In the genomic region with DNA sequence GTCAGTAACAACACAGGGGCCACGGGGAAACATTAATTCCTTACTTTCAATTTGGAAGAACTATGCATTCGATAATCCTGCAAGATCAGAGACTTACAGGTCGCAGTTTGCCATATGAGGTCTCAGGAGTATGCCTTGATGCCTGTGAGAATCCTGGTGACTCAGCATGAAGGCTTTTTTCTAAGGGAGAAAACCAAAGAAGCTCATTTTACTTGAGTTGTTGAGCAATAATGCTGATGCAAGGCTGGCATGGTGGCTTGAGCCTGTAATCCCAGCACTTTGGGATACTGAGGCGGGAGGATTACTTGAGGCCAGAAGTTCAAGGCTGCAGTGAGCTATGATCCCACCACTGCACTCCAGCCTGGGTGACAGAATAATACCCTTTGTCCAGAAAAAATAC, we compare ENCODE assay signal across 13 cellular contexts. TPM values are rescaled to one million over a fixed set of nuclear protein-coding genes. Genes with fewer than 3 reads are reported as not detected.
DNase-seq lines count a peak whose midpoint lies in the region; ATAC-seq, FAIRE-seq and TF ChIP-seq lines count a peak whose summit lies in the region.
"Had no signal": no experiment of that assay in that cellular context is flagged by ENCODE, and none has a peak within 500 bp of the region (broad histone marks: within the 10 kb centered on the region; RNA-seq: fewer than 3 reads in every experiment).

No MANE protein-coding gene starts in this region.

- POLR2A ChIA-PET in HepG2 (lab: Yijun Ruan, JAX), result interaction anchor here (0.6 kb wide), 1 partner anchor 832 kb away, joined by 4 read pairs; no protein-coding TSS in a partner anchor

- no peak for FAIRE-seq in HepG2 (lab: Jason Lieb, UNC)
- FAIRE-seq: A204.1 had no signal

- H3K36me3 ChIP-seq in HepG2 (replicated peaks in 1 of 2; ENCODE audit: control insufficient read depth in 1 of 2, insufficient read depth in 2 of 2, low read length in 2 of 2) (peaks cover 44 to 88% of the 10 kb centered on the region in 2 experiments), right lobe of liver (peaks cover 0 to 58% (median 13%) of the 10 kb centered on the region in 4 donors), upper lobe of right lung (peaks cover 75% of the 10 kb centered on the region)
- H3K36me3 ChIP-seq: neural progenitor cell had no signal

- H3K79me2 ChIP-seq in HepG2 (ENCODE audit: insufficient read depth, low read length), result no peaks in the 10 kb centered on the region

- no peak for TF ChIP-seq RAD21 in HepG2 (CRISPR knock-in tag; IDR thresholded peaks at IDR 0.05)

- no TSS peak for BruUV-seq in HepG2 (replicated peaks; lab: Mats Ljungman, UMichigan)

- no peak for TF ChIP-seq CTCF in HepG2 (CRISPR knock-in tag; IDR thresholded peaks at IDR 0.05)
- TF ChIP-seq CTCF in right lobe of liver (IDR thresholded peaks at IDR 0.05), result no peak
- no peak for TF ChIP-seq CTCF in fibroblast of pulmonary artery (IDR thresholded peaks at IDR 0.05; ENCODE audit: low read length, missing control alignments)
- TF ChIP-seq CTCF in upper lobe of right lung (IDR thresholded peaks at IDR 0.05), result no peak

- no peaks in the 10 kb centered on the region for H4K20me1 ChIP-seq in HepG2 (ENCODE audit: insufficient read depth, low read length)

- H3K4me3 ChIP-seq in HepG2 (replicated peaks in 1 of 3; ENCODE audit: insufficient read depth in 1 of 3, low read depth in 2 of 3, low read length in 3 of 3), result no peak overlapping the region
- H3K4me3 ChIP-seq in right lobe of liver, result no peak overlapping the region
- H3K4me3 ChIP-seq in fibroblast of pulmonary artery (replicated peaks; ENCODE audit: low read depth, low read length), result no peak overlapping the region
- no peak overlapping the region for H3K4me3 ChIP-seq in upper lobe of right lung
- H3K4me3 ChIP-seq: neural progenitor cell had no signal

- H3K9me3 ChIP-seq in HepG2 (ENCODE audit: low read length) (no peaks in the 10 kb centered on the region), right lobe of liver (no peaks in the 10 kb centered on the region), upper lobe of right lung (no peaks in the 10 kb centered on the region)

- TF ChIP-seq POLR2A in HepG2 (IDR thresholded peaks at IDR 0.05; ENCODE audit: insufficient read depth in 1 of 2, low read depth in 2 of 2, low read length in 2 of 2), result no peak
- no peak for TF ChIP-seq POLR2A in right lobe of liver (IDR thresholded peaks at IDR 0.05)

- intact Hi-C loops in HepG2 (cut with micrococcal nuclease; ENCODE audit: unreplicated experiment), result no loop called here
- intact Hi-C loops in right lobe of liver (cut with DNase I), result no loop called here
- intact Hi-C loops in upper lobe of right lung (cut with DNase I), result no loop called here

- no peak for ATAC-seq in HepG2
- ATAC-seq in right lobe of liver, result no peak
- ATAC-seq in SK-N-SH treated with all-trans-retinoic acid at 6 μM for 48 hours, result 0 out of 3 replicates have a peak, but pooled peaks have one; percentile 29
- ATAC-seq in upper lobe of right lung, result no peak
- ATAC-seq in GM19463 (IDR thresholded peaks at IDR 0.05; ENCODE audit: unreplicated experiment), result no peak
- ATAC-seq: T-helper 17 cell had no signal

- H3K4me1 ChIP-seq in HepG2 (ENCODE audit: insufficient read depth, low read length) (no peaks in the 10 kb centered on the region), right lobe of liver (no peaks in the 10 kb centered on the region), upper lobe of right lung (peaks cover 5% of the 10 kb centered on the region)

- in situ Hi-C loops in HepG2 (cut with HindIII; ENCODE audit: extremely low pct_ligation_motif_present, low pct_unique_long_range_greater_than_20kb), result no loop called here

- H3K27ac ChIP-seq in HepG2 (ENCODE audit: extremely low read length, insufficient read depth, low read length), result no peak overlapping the region
- H3K27ac ChIP-seq in right lobe of liver, result no peak overlapping the region
- no peak overlapping the region for H3K27ac ChIP-seq in upper lobe of right lung

- no peak overlapping the region for H3K9ac ChIP-seq in HepG2 (ENCODE audit: insufficient read depth, low read depth, low read length)
- H3K9ac ChIP-seq: neural progenitor cell had no signal

- H2AFZ ChIP-seq in HepG2 (ENCODE audit: low read length), result no peak overlapping the region
- H2AFZ ChIP-seq: neural progenitor cell had no signal

- CTCF ChIA-PET in HepG2 (lab: Yijun Ruan, JAX; ENCODE audit: low intra/inter-chr PET ratio, low total read pairs), result no interaction called here

- H3K27me3 ChIP-seq in HepG2 (ENCODE audit: control insufficient read depth in 1 of 2, insufficient read depth in 2 of 2, low read length in 2 of 2), result no peaks in the 10 kb centered on the region
- H3K27me3 ChIP-seq in right lobe of liver, result no peaks in the 10 kb centered on the region
- no peaks in the 10 kb centered on the region for H3K27me3 ChIP-seq in upper lobe of right lung
- H3K27me3 ChIP-seq: neural progenitor cell had no signal

- no peak overlapping the region for H3K4me2 ChIP-seq in HepG2 (ENCODE audit: low read depth, low read length)
- H3K4me2 ChIP-seq: neural progenitor cell had no signal

- DNase-seq in HepG2 (ENCODE audit: low spot score), result no peak
- DNase-seq in right lobe of liver, result no peak
- DNase-seq in fibroblast of pulmonary artery (ENCODE audit: low read depth), result peak; percentile 90
- DNase-seq in upper lobe of right lung, result no peak
- no peak for DNase-seq in effector CD4-positive, alpha-beta T cell
- DNase-seq in DMS79 treated with DMSO at 0.1 percent for 48 hours (lab: John Stamatoyannopoulos, UW), result no peak
- DNase-seq: activated CD4-positive, alpha-beta memory T cell treated with anti-CD3 and anti-CD28 coated beads for 36 hours; KG1; T-helper 17 cell had no signal

- TF ChIP-seq EP300 in HepG2 (IDR thresholded peaks at IDR 0.05; ENCODE audit: low read depth in 2 of 2, low read length in 2 of 2), result no peak
- no peak for TF ChIP-seq EP300 in HepG2 (CRISPR knock-in tag; IDR thresholded peaks at IDR 0.05; ENCODE audit: borderline replicate concordance)

- over 99% methylated on average over 4 of the region's 4 CpGs for WGBS in HepG2 (ENCODE audit: low lambda C conversion rate)
- 91% methylated on average over 3 of the region's 4 CpGs for WGBS in right lobe of liver (ENCODE audit: insufficient coverage, low coverage, low lambda C conversion rate, missing lambda C conversion rate)

TF ChIP-seq in HepG2, 621 proteins besides CTCF, POLR2A, EP300 and RAD21 (continues in another document):
- TF ChIP-seq CEBPB (IDR thresholded peaks at IDR 0.05; ENCODE audit: borderline replicate concordance, low read depth, low read length), result 0 out of 2 replicates have a peak, but pooled peaks have one; percentile 3

TF ChIP-seq in SK-N-SH treated with all-trans-retinoic acid at 6 μM for 48 hours, 23 proteins besides CTCF, POLR2A, EP300 and RAD21 (continues in another document):
- no peak for TF ChIP-seq ESRRG (CRISPR knock-in tag; IDR thresholded peaks at IDR 0.05)

RNA-seq across cellular contexts. Expression of gene ATG16L2, which starts 26.6 kb away (rescaled TPM):
- total RNA-seq in HepG2 (2016; rRNA removed; fragmentation: Illumina TruSeq; extraction: Trizol), result 0.79 and 6.2 TPM in 2 replicates
- total RNA-seq in HepG2 (2016; cell fraction: cytosol; rRNA removed; fragmentation: Illumina TruSeq; extraction: Trizol; ENCODE audit: low read depth), result 0.71 and 1.1 TPM in 2 replicates
- total RNA-seq in HepG2 (2016; cell fraction: insoluble cytoplasmic fraction; rRNA removed; fragmentation: Illumina TruSeq; extraction: Trizol), result 0.88 and 6.5 TPM in 2 replicates
- 0.93 and 2.4 TPM in 2 replicates for total RNA-seq in HepG2 (2016; cell fraction: membrane; rRNA removed; fragmentation: Illumina TruSeq; extraction: Trizol)
- total RNA-seq in HepG2 (2016; cell fraction: nucleus; rRNA removed; fragmentation: Illumina TruSeq; extraction: Trizol), result 11.6 and 12.0 TPM in 2 replicates
- polyA plus RNA-seq in HepG2 (2011; rRNA removed), result 14.8 and 19.3 TPM in 2 replicates
- 2.1 and 3.0 TPM in 2 replicates for polyA plus RNA-seq in HepG2 (2011; cell fraction: cytosol; rRNA removed)
- 251 and 263 TPM in 2 replicates for polyA plus RNA-seq in HepG2 (2011; cell fraction: nucleus; rRNA removed)
- polyA plus RNA-seq in HepG2 (2012), result 8.2 and 9.1 TPM in 2 replicates
- 0.28 and 0.58 TPM in 2 replicates for polyA plus RNA-seq in HepG2 (2016; cell fraction: cytosol; fragmentation: Illumina TruSeq; extraction: Trizol; ENCODE audit: low read depth)
- polyA plus RNA-seq in HepG2 (2016; cell fraction: insoluble cytoplasmic fraction; fragmentation: Illumina TruSeq; extraction: Trizol; ENCODE audit: low read depth), result 0.75 and 1.2 TPM in 2 replicates
- polyA plus RNA-seq in HepG2 (2016; cell fraction: membrane; fragmentation: Illumina TruSeq; extraction: Trizol; ENCODE audit: low read depth), result 0.56 and 0.72 TPM in 2 replicates
- 31.9 and 32.0 TPM in 2 replicates for polyA plus RNA-seq in HepG2 (2016; cell fraction: nucleus; fragmentation: Illumina TruSeq; extraction: Trizol; ENCODE audit: insufficient read depth, low read depth)
- polyA minus RNA-seq in HepG2 (2011; rRNA and poly(A)+ RNA removed; ENCODE audit: low replicate concordance), result 9.4 and 19.0 TPM in 2 replicates
- 0.69 and 0.97 TPM in 2 replicates for polyA minus RNA-seq in HepG2 (2011; cell fraction: cytosol; rRNA and poly(A)+ RNA removed)
- polyA minus RNA-seq in HepG2 (2011; cell fraction: nucleus; rRNA and poly(A)+ RNA removed), result 25.1 and 27.8 TPM in 2 replicates
- 10 to 100 TPM in 5 of 6 experiments, 1 to 10 TPM in 1; 8.6 to 23.8 (median 15.4) TPM for total RNA-seq in right lobe of liver
- 77.5 TPM for total RNA-seq in upper lobe of right lung

RNA-seq across cellular contexts. Expression of gene STARD10, which starts 46.9 kb away (rescaled TPM):
- total RNA-seq in HepG2 (2016; rRNA removed; fragmentation: Illumina TruSeq; extraction: Trizol) (248 and 341 TPM in 2 replicates), right lobe of liver (100 to 1,000 TPM; 282 to 525 (median 330) TPM), upper lobe of right lung (116 TPM)
- 1,658 and 1,675 TPM in 2 replicates for total RNA-seq in HepG2 (2016; cell fraction: cytosol; rRNA removed; fragmentation: Illumina TruSeq; extraction: Trizol; ENCODE audit: low read depth)
- total RNA-seq in HepG2 (2016; cell fraction: insoluble cytoplasmic fraction; rRNA removed; fragmentation: Illumina TruSeq; extraction: Trizol), result 231 and 367 TPM in 2 replicates
- total RNA-seq in HepG2 (2016; cell fraction: membrane; rRNA removed; fragmentation: Illumina TruSeq; extraction: Trizol), result 1,130 and 1,245 TPM in 2 replicates
- total RNA-seq in HepG2 (2016; cell fraction: nucleus; rRNA removed; fragmentation: Illumina TruSeq; extraction: Trizol), result 138 and 147 TPM in 2 replicates
- 260 and 311 TPM in 2 replicates for polyA plus RNA-seq in HepG2 (2011; rRNA removed)
- polyA plus RNA-seq in HepG2 (2011; cell fraction: cytosol; rRNA removed), result 248 and 317 TPM in 2 replicates
- polyA plus RNA-seq in HepG2 (2011; cell fraction: nucleus; rRNA removed), result 146 and 149 TPM in 2 replicates
- 146 and 179 TPM in 2 replicates for polyA plus RNA-seq in HepG2 (2012)
- 2,121 and 2,355 TPM in 2 replicates for polyA plus RNA-seq in HepG2 (2016; cell fraction: cytosol; fragmentation: Illumina TruSeq; extraction: Trizol; ENCODE audit: low read depth)
- 324 and 400 TPM in 2 replicates for polyA plus RNA-seq in HepG2 (2016; cell fraction: insoluble cytoplasmic fraction; fragmentation: Illumina TruSeq; extraction: Trizol; ENCODE audit: low read depth)
- polyA plus RNA-seq in HepG2 (2016; cell fraction: membrane; fragmentation: Illumina TruSeq; extraction: Trizol; ENCODE audit: low read depth), result 1,491 and 1,549 TPM in 2 replicates
- polyA plus RNA-seq in HepG2 (2016; cell fraction: nucleus; fragmentation: Illumina TruSeq; extraction: Trizol; ENCODE audit: insufficient read depth, low read depth), result 357 and 378 TPM in 2 replicates
- 15.4 and 222 TPM in 2 replicates for polyA minus RNA-seq in HepG2 (2011; rRNA and poly(A)+ RNA removed; ENCODE audit: low replicate concordance)
- polyA minus RNA-seq in HepG2 (2011; cell fraction: cytosol; rRNA and poly(A)+ RNA removed), result 77.0 and 88.8 TPM in 2 replicates
- polyA minus RNA-seq in HepG2 (2011; cell fraction: nucleus; rRNA and poly(A)+ RNA removed), result 41.4 and 44.8 TPM in 2 replicates
